Comparison of ENCODE assay signal across 30 cellular contexts in genomic region chr3:117010316-117010715, GRCh38.
"Had no signal": no experiment of that assay in that cellular context is flagged by ENCODE, and none has a peak within 500 bp of the region (broad histone marks: within the 10 kb centered on the region; RNA-seq: fewer than 3 reads in every experiment).

No MANE protein-coding gene starts in this region.

- H3K79me2 ChIP-seq: hepatocyte had no signal

- H3K4me2 ChIP-seq: hepatocyte had no signal

- H3K27me3 ChIP-seq: adrenal gland, body of pancreas, gastrocnemius medialis, hepatocyte had no signal

- H2AFZ ChIP-seq: hepatocyte had no signal

- DNase-seq: activated B cell treated with CpG ODN at 0.5 μM for 24 hours; activated CD4-positive, alpha-beta T cell treated with anti-CD3 and anti-CD28 coated beads for 48 hours; activated CD4-positive, alpha-beta T cell treated with anti-CD3 and anti-CD28 coated beads, Interleukin-2, amount 50 U/mL, for 1 hour; activated CD4-positive, alpha-beta T cell treated with anti-CD3 and anti-CD28 coated beads, Interleukin-2, amount 50 U/mL, for 48 hours; activated CD8-positive, alpha-beta memory T cell treated with anti-CD3 and anti-CD28 coated beads, Interleukin-2, amount 10 ng/mL, durations not matched to agents 7 days and 5 days; activated CD8-positive, alpha-beta memory T cell treated with anti-CD3 and anti-CD28 coated beads, Interleukin-2, amount 50 U/mL, for 4 hours; activated CD8-positive, alpha-beta T cell treated with anti-CD3 and anti-CD28 coated beads for 36 hours; activated effector memory CD4-positive, alpha-beta T cell treated with anti-CD3 and anti-CD28 coated beads, Interleukin-2, amount 50 U/mL, for 16 hours; activated naive CD4-positive, alpha-beta T cell treated with anti-CD3 and anti-CD28 coated beads for 36 hours; activated naive CD8-positive, alpha-beta T cell treated with anti-CD3 and anti-CD28 coated beads for 36 hours; activated naive CD8-positive, alpha-beta T cell treated with anti-CD3 and anti-CD28 coated beads, Interleukin-2, amount 50 U/mL, for 24 hours; activated T-cell treated with anti-CD3 and anti-CD28 coated beads, Interleukin-2, amount 50 U/mL, for 1 hour; activated T-cell treated with anti-CD3 and anti-CD28 coated beads, Interleukin-2, amount 50 U/mL, for 48 hours; adrenal gland; amygdala; aorta; body of pancreas; caudate nucleus; cortex of kidney; dermis blood vessel endothelial cell; effector CD4-positive, alpha-beta T cell; foreskin fibroblast; gastrocnemius medialis; heart right ventricle; T-helper 17 cell; T1000; WERI-Rb-1 had no signal

- H3K27ac ChIP-seq: adrenal gland, body of pancreas, gastrocnemius medialis, heart right ventricle, hepatocyte, WERI-Rb-1 had no signal

- H3K9me3 ChIP-seq: adrenal gland, body of pancreas, gastrocnemius medialis, heart right ventricle had no signal

- H3K4me1 ChIP-seq: body of pancreas, gastrocnemius medialis, heart right ventricle had no signal

- FAIRE-seq: colon, endometrium had no signal

- H3K4me3 ChIP-seq: adrenal gland, body of pancreas, gastrocnemius medialis, heart right ventricle, hepatocyte had no signal

- H3K36me3 ChIP-seq: adrenal gland, gastrocnemius medialis, heart right ventricle, WERI-Rb-1 had no signal
